ENCODE assay signal across 8 cellular contexts in genomic region chr10:120850911-120851865, GRCh38. TPM values are rescaled to one million over a fixed set of nuclear protein-coding genes. Genes with fewer than 3 reads are reported as not detected.
DNase-seq lines count a peak whose midpoint lies in the region; ATAC-seq and TF ChIP-seq lines count a peak whose summit lies in the region.

Gene WDR11 (plus strand): TSS chr10:120851362. CDS start chr10:120851421, 59 bp downstream.

- 3 to 5% methylated on average over 45 of the region's 45 CpGs for WGBS in heart right ventricle, 2 donors

- H3K4me1 ChIP-seq in heart right ventricle: peaks cover 5 to 32% (median 18%) of the 10 kb centered on the region in 9 donors

- H3K27me3 Mint-ChIP-seq in type B pancreatic cell: peaks cover 3% of the 10 kb centered on the region

- H3K4me1 Mint-ChIP-seq in type B pancreatic cell (ENCODE audit: unreplicated experiment): peaks cover 17% of the 10 kb centered on the region

- peak within 1 kb of the TSS; percentile 95 for H3K4me3 Mint-ChIP-seq in type B pancreatic cell

- no peaks in the 10 kb centered on the region for H3K9me3 Mint-ChIP-seq in type B pancreatic cell

- H3K27me3 ChIP-seq in heart right ventricle: no peaks in the 10 kb centered on the region

- in situ Hi-C loops in GM13976 (cut with MboI; ENCODE audit: low sequenced_read_pairs, unreplicated experiment): no loop called here

- peak within 1 kb of the TSS; percentile 58 to 96 (median 78) for H3K4me3 ChIP-seq in heart right ventricle

- H3K27ac ChIP-seq in heart right ventricle: peak within 1 kb of the TSS; percentile 34 to 92 (median 84)

- ATAC-seq in HG02798 (IDR thresholded peaks at IDR 0.05; ENCODE audit: poor library complexity, unreplicated experiment) (peak; percentile 98), heart right ventricle (peak; percentile 98 to 100 (median 100))

- TF ChIP-seq CTCF in GM13976 (IDR thresholded peaks at IDR 0.05; ENCODE audit: borderline replicate concordance, control extremely low read depth, extremely low read depth, insufficient read depth, missing control alignments) (no peak), heart right ventricle (IDR thresholded peaks at IDR 0.05) (peak in 1 of 9 donors; percentile 4), type B pancreatic cell (conservative IDR thresholded peaks at IDR 0.05) (no peak)

- intact Hi-C loops in heart right ventricle (cut with DNase I): no loop called here
- intact Hi-C loops in posterior cingulate gyrus (cut with DNase I): loop anchor here (5.0 kb wide), 1 partner anchor 1076 kb away; the partner anchor contains the start of gene ATE1

- peaks cover 0 to 37% (median 6%) of the 10 kb centered on the region in 9 donors for H3K36me3 ChIP-seq in heart right ventricle

- DNase-seq in GM13976 (ENCODE audit: low spot score) (peak; percentile 82), NCI-H1417 treated with DMSO at 0.1 percent for 48 hours (lab: John Stamatoyannopoulos, UW) (peak; percentile 13), T-helper 1 cell (peak; percentile 13 to 82 (median 32)), amniotic epithelial cell (ENCODE audit: low read depth) (peak; percentile 94), heart right ventricle (peak; percentile 86 to 91), posterior cingulate gyrus (peak; percentile 87 to 98 (median 90)), type B pancreatic cell (ENCODE audit: extremely low spot score, unreplicated experiment) (peak; percentile 89)

- peak within 1 kb of the TSS; percentile 84 for H3K27ac Mint-ChIP-seq in type B pancreatic cell

- H3K36me3 Mint-ChIP-seq in type B pancreatic cell: peaks cover 21% of the 10 kb centered on the region

- H3K9me3 ChIP-seq in heart right ventricle: peaks cover 0 to 9% (median 0%) of the 10 kb centered on the region in 11 donors

RNA-seq across cellular contexts. Expression of gene WDR11, which starts in this region (rescaled TPM):
- total RNA-seq in heart right ventricle: 10 to 100 TPM; 12.0 to 18.2 (median 14.5) TPM
- 10 to 100 TPM in 1 of 2 donors, 1 to 10 TPM in 1; 9.6 to 29.3 TPM for polyA plus RNA-seq in heart right ventricle
- 63.2 and 65.5 TPM in 2 replicates for total RNA-seq in type B pancreatic cell (ENCODE audit: low replicate concordance)

Comparison
In these comparisons a context has a peak if more than half of its experiments do, and no peak if none do; other contexts are left out.
1. Peak in every context shown above with its lines: DNase-seq, ATAC-seq, H3K4me3 ChIP-seq and H3K27ac ChIP-seq.
2. DNase-seq: peak in every context shown above with its lines; median percentile 94 in amniotic epithelial cell; 90 in posterior cingulate gyrus; 89 in type B pancreatic cell; 88 in heart right ventricle; 82 in GM13976; 32 in T-helper 1 cell; 13 in NCI-H1417 treated with DMSO at 0.1 percent for 48 hours.